In genomic region chr9:92242779-92243136, GRCh38 we compare ENCODE assay signal across 30 cellular contexts. TPM values are rescaled to one million over a fixed set of nuclear protein-coding genes. Genes with fewer than 3 reads are reported as not detected.
DNase-seq lines count a peak whose midpoint lies in the region; FAIRE-seq and TF ChIP-seq lines count a peak whose summit lies in the region.
"Had no signal": no experiment of that assay in that cellular context is flagged by ENCODE, and none has a peak within 500 bp of the region (broad histone marks: within the 10 kb centered on the region; RNA-seq: fewer than 3 reads in every experiment).

No MANE protein-coding gene starts in this region.

- H3K27me3 ChIP-seq in A673 (replicated peaks; ENCODE audit: insufficient read depth, low read depth, low read length, poor library complexity) (no peaks in the 10 kb centered on the region), astrocyte (ENCODE audit: insufficient read depth, low read length) (no peaks in the 10 kb centered on the region)
- H3K27me3 ChIP-seq: ascending aorta, heart right ventricle, upper lobe of left lung had no signal

- H3K79me2 ChIP-seq in astrocyte (ENCODE audit: insufficient read depth, low read length): no peaks in the 10 kb centered on the region

- H3K27ac ChIP-seq in A673 (ENCODE audit: low read depth, low read length, poor library complexity, severe bottlenecking) (no peak overlapping the region), C4-2B (no peak overlapping the region), astrocyte (ENCODE audit: low read depth, low read length) (peak overlapping the region; percentile 56)
- H3K27ac ChIP-seq: ascending aorta, heart right ventricle, lower lobe of right lung, upper lobe of left lung had no signal

- peaks cover 36% of the 10 kb centered on the region for H3K36me3 Mint-ChIP-seq in astrocyte (ENCODE audit: low read depth, unreplicated experiment)
- peaks cover 86% of the 10 kb centered on the region for H3K36me3 Mint-ChIP-seq in nephron (ENCODE audit: low read depth)

- H3K9me3 Mint-ChIP-seq in astrocyte (ENCODE audit: unreplicated experiment) (no peaks in the 10 kb centered on the region), nephron (no peaks in the 10 kb centered on the region)
- H3K9me3 Mint-ChIP-seq: activated T-helper 17 cell treated with anti-CD3 and anti-CD28 coated beads, Interleukin-2, amount 50 U/mL, for 72 hours; effector memory CD8-positive, alpha-beta T cell; naive thymus-derived CD8-positive, alpha-beta T cell; stimulated activated naive B cell treated with anti-CD40 and anti-IgM and Interleukin-4, amounts not matched to agents 10 μg/mL and 1 μg/mL and 100 μg/mL, for 72 hours; T-helper 1 cell treated with Interleukin-12 subunit alpha and Interleukin-12 subunit beta and Interleukin-4 antibody, amounts not matched to agents 30 μg/mL and 1 μg/mL, for 36 hours had no signal

- no peak overlapping the region for H2AFZ ChIP-seq in astrocyte (ENCODE audit: low read depth, low read length)

- intact Hi-C loops in A673 (cut with micrococcal nuclease; ENCODE audit: unreplicated experiment): loop anchor here (5.0 kb wide), 2 partner anchors 35 to 100 kb away; no protein-coding TSS in a partner anchor

- H3K4me3 ChIP-seq in A673 (ENCODE audit: low read depth, low read length, poor library complexity, severe bottlenecking) (no peak overlapping the region), astrocyte (ENCODE audit: insufficient read depth, low read depth, low read length) (no peak overlapping the region)
- H3K4me3 ChIP-seq: ascending aorta, HAP-1, heart right ventricle, K562, lower lobe of right lung, upper lobe of left lung had no signal

- POLR2A ChIA-PET in A673 (lab: Charles Lee; ENCODE audit: low non-redundant PET): no interaction called here

- H3K36me3 ChIP-seq in A673 (ENCODE audit: insufficient read depth, low read length, poor library complexity, severe bottlenecking): peaks cover 100% of the 10 kb centered on the region
- peaks cover 75% of the 10 kb centered on the region for H3K36me3 ChIP-seq in astrocyte (ENCODE audit: insufficient read depth, low read length)

- CTCF ChIA-PET in A673 (lab: Charles Lee): interaction anchor here (1.1 to 1.3 kb wide), 2 partner anchors 102 to 104 kb away, joined by 4 to 6 read pairs; no protein-coding TSS in a partner anchor

- H3K4me2 ChIP-seq in astrocyte (ENCODE audit: low read length): peak overlapping the region; percentile 14
- H3K4me2 ChIP-seq: SK-N-SH had no signal

- no peaks in the 10 kb centered on the region for H3K27me3 Mint-ChIP-seq in astrocyte (ENCODE audit: low read depth, unreplicated experiment)
- no peaks in the 10 kb centered on the region for H3K27me3 Mint-ChIP-seq in nephron (ENCODE audit: low read depth)
- H3K27me3 Mint-ChIP-seq: activated naive CD8-positive, alpha-beta T cell; activated T-helper 17 cell treated with anti-CD3 and anti-CD28 coated beads, Interleukin-2, amount 50 U/mL, for 72 hours; effector memory CD8-positive, alpha-beta T cell; naive thymus-derived CD8-positive, alpha-beta T cell; stimulated activated naive B cell treated with anti-CD40 and anti-IgM and Interleukin-4, amounts not matched to agents 10 μg/mL and 1 μg/mL and 100 μg/mL, for 72 hours had no signal

- H3K4me3 Mint-ChIP-seq in astrocyte (ENCODE audit: unreplicated experiment) (peak overlapping the region; percentile 42), nephron (no peak overlapping the region)
- H3K4me3 Mint-ChIP-seq: activated naive CD8-positive, alpha-beta T cell; activated T-helper 17 cell treated with anti-CD3 and anti-CD28 coated beads, Interleukin-2, amount 50 U/mL, for 72 hours; effector memory CD8-positive, alpha-beta T cell; naive thymus-derived CD8-positive, alpha-beta T cell; stimulated activated naive B cell treated with anti-CD40 and anti-IgM and Interleukin-4, amounts not matched to agents 10 μg/mL and 1 μg/mL and 100 μg/mL, for 72 hours; T-helper 1 cell treated with Interleukin-12 subunit alpha and Interleukin-12 subunit beta and Interleukin-4 antibody, amounts not matched to agents 30 μg/mL and 1 μg/mL, for 36 hours had no signal

- H3K9ac ChIP-seq in astrocyte (ENCODE audit: low read length): peak overlapping the region; percentile 17
- H3K9ac ChIP-seq: SK-N-SH had no signal

- TF ChIP-seq CTCF in A673 (conservative IDR thresholded peaks at IDR 0.05; ENCODE audit: low read depth, low read length): 0 out of 2 replicates have a peak, but pooled peaks have one; percentile 4
- peak; percentile 6 for TF ChIP-seq CTCF in C4-2B (conservative IDR thresholded peaks at IDR 0.05)
- TF ChIP-seq CTCF in astrocyte (IDR thresholded peaks at IDR 0.05; ENCODE audit: insufficient read depth, low read depth, low read length): no peak
- peak in 1 of 3 experiments; percentile 3 for TF ChIP-seq CTCF in nephron (IDR thresholded peaks at IDR 0.05; ENCODE audit: unreplicated experiment in 3 of 3)

- DNase-seq in A673 (ENCODE audit: low spot score) (no peak), astrocyte (ENCODE audit: low read depth) (no peak), anterior cingulate cortex (lab: John Stamatoyannopoulos, UW) (no peak), GF-D8 (lab: John Stamatoyannopoulos, UW) (no peak), SKM-1 treated with dmso at 0.1 percent for 144 hours (lab: John Stamatoyannopoulos, UW; ENCODE audit: unreplicated experiment) (no peak)
- DNase-seq: activated CD4-positive, alpha-beta T cell treated with anti-CD3 and anti-CD28 coated beads, Interleukin-2, amount 50 U/mL, for 4 hours; activated CD4-positive, CD25-positive, alpha-beta regulatory T cell; Calu3; DMS79; effector memory CD8-positive, alpha-beta T cell; GDM1; heart right ventricle; lower lobe of right lung; naive thymus-derived CD8-positive, alpha-beta T cell; NCI-H1092 treated with DMSO at 0.1 percent for 48 hours; NCI-H187; NCI-H2171 treated with DMSO at 0.1 percent for 48 hours; NCI-H510A treated with DMSO at 0.1 percent for 48 hours; stimulated activated naive B cell treated with anti-CD40 and anti-IgM and Interleukin-4, amounts not matched to agents 10 μg/mL and 1 μg/mL and 100 μg/mL, for 72 hours; upper lobe of left lung had no signal

- BruUV-seq in A673 (replicated peaks; lab: Mats Ljungman, UMichigan): no TSS peak

- no peaks in the 10 kb centered on the region for H4K20me1 ChIP-seq in astrocyte (ENCODE audit: insufficient read depth, low read length)

- FAIRE-seq in astrocyte (lab: Jason Lieb, UNC): no peak
- FAIRE-seq: frontal cortex, K562 had no signal

- H3K27ac Mint-ChIP-seq in astrocyte (ENCODE audit: unreplicated experiment) (peak overlapping the region; percentile 59), nephron (peak overlapping the region in 2 of 3 experiments; percentile 47 to 56)
- H3K27ac Mint-ChIP-seq: activated naive CD8-positive, alpha-beta T cell; activated T-helper 17 cell treated with anti-CD3 and anti-CD28 coated beads, Interleukin-2, amount 50 U/mL, for 72 hours; effector memory CD8-positive, alpha-beta T cell; stimulated activated naive B cell treated with anti-CD40 and anti-IgM and Interleukin-4, amounts not matched to agents 10 μg/mL and 1 μg/mL and 100 μg/mL, for 72 hours; T-helper 1 cell treated with Interleukin-12 subunit alpha and Interleukin-12 subunit beta and Interleukin-4 antibody, amounts not matched to agents 30 μg/mL and 1 μg/mL, for 36 hours had no signal

- H3K4me1 ChIP-seq in A673 (ENCODE audit: insufficient read depth, low read length, poor library complexity, severe bottlenecking) (no peaks in the 10 kb centered on the region), astrocyte (ENCODE audit: insufficient read depth, low read length) (peaks cover 47% of the 10 kb centered on the region)
- H3K4me1 ChIP-seq: ascending aorta, HAP-1, heart right ventricle, lower lobe of right lung, upper lobe of left lung had no signal

- H3K4me1 Mint-ChIP-seq in astrocyte (ENCODE audit: low read depth, unreplicated experiment) (peaks cover 54% of the 10 kb centered on the region), nephron (no peaks in the 10 kb centered on the region)
- H3K4me1 Mint-ChIP-seq: activated T-helper 17 cell treated with anti-CD3 and anti-CD28 coated beads, Interleukin-2, amount 50 U/mL, for 72 hours; stimulated activated naive B cell treated with anti-CD40 and anti-IgM and Interleukin-4, amounts not matched to agents 10 μg/mL and 1 μg/mL and 100 μg/mL, for 72 hours had no signal

- H3K9me3 ChIP-seq in A673 (ENCODE audit: low read depth, low read length, poor library complexity, severe bottlenecking) (no peaks in the 10 kb centered on the region), astrocyte (ENCODE audit: insufficient read depth, low read depth, low read length) (no peaks in the 10 kb centered on the region)
- H3K9me3 ChIP-seq: ascending aorta, HAP-1, heart right ventricle, lower lobe of right lung, SK-N-SH, upper lobe of left lung had no signal

RNA-seq across cellular contexts. Expression of gene IARS1, which starts 50.7 kb away (rescaled TPM):
- 273 and 315 TPM in 2 replicates for total RNA-seq in A673 (2021)
- total RNA-seq in astrocyte: 226 and 232 TPM in 2 replicates
